ENCODE assay signal across 39 cellular contexts in the genomic region with DNA sequence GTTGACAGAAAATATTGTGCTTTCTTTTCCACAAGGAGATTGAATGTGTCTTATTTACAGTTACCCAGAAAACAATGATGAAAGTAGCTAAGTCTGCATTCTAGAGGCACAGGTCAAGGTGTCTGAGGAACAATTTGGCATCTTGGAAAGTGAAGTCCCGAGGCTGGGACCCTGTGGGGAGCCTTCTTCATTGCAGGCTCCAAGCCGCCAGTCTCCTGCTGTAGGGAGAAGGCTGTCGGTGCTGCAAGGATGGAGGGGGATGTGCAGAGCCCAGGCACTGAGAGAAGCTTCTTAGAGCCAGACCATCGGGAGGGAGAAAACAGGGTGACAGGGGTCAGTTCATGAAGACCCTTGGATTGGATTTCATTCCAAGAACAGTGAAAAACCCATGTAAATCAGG.
"Had no signal": no experiment of that assay in that cellular context is flagged by ENCODE, and none has a peak within 500 bp of the region (broad histone marks: within the 10 kb centered on the region; RNA-seq: fewer than 3 reads in every experiment).

No MANE protein-coding gene starts in this region.

- H3K27me3 Mint-ChIP-seq: activated naive CD4-positive, alpha-beta T cell treated with anti-CD3 and anti-CD28 coated beads, Interleukin-2, amount 50 U/mL, for 24 hours; activated naive CD8-positive, alpha-beta T cell; activated T-cell treated with anti-CD3 and anti-CD28 coated beads, Interleukin-2, amount 50 U/mL, for 24 hours had no signal

- DNase-seq: activated effector memory CD4-positive, alpha-beta T cell treated with anti-CD3 and anti-CD28 coated beads, Interleukin-2, amount 50 U/mL, for 16 hours; activated effector memory CD4-positive, alpha-beta T cell treated with Interleukin-2 at 50 U/mL for 16 hours; activated gamma-delta T cell; activated gamma-delta T cell treated with Interleukin-2 at 50 U/mL for 16 hours; activated naive CD4-positive, alpha-beta T cell; activated naive CD4-positive, alpha-beta T cell treated with anti-CD3 and anti-CD28 coated beads for 36 hours; activated naive CD4-positive, alpha-beta T cell treated with anti-CD3 and anti-CD28 coated beads, Interleukin-2, amount 10 ng/mL, durations not matched to agents 7 days and 5 days; activated naive CD4-positive, alpha-beta T cell treated with anti-CD3 and anti-CD28 coated beads, Interleukin-2, amount 50 U/mL, for 16 hours; activated naive CD4-positive, alpha-beta T cell treated with Interleukin-2 at 50 U/mL for 16 hours; activated naive CD8-positive, alpha-beta T cell treated with anti-CD3 and anti-CD28 coated beads for 36 hours; activated naive CD8-positive, alpha-beta T cell treated with anti-CD3 and anti-CD28 coated beads, Interleukin-2, amount 10 ng/mL, durations not matched to agents 7 days and 5 days; activated naive CD8-positive, alpha-beta T cell treated with anti-CD3 and anti-CD28 coated beads, Interleukin-2, amount 50 U/mL, for 24 hours; activated T-cell treated with anti-CD3 and anti-CD28 coated beads, Interleukin-2, amount 50 U/mL, for 1 hour; activated T-cell treated with anti-CD3 and anti-CD28 coated beads, Interleukin-2, amount 50 U/mL, for 24 hours; activated T-cell treated with anti-CD3 and anti-CD28 coated beads, Interleukin-2, amount 50 U/mL, for 4 hours; activated T-cell treated with anti-CD3 and anti-CD28 coated beads, Interleukin-2, amount 50 U/mL, for 48 hours; activated T-cell treated with anti-CD3 and anti-CD28 coated beads, Interleukin-2, amount 50 U/mL, for 72 hours; adrenal gland; amniotic stem cell; amygdala; anterior cingulate cortex; aorta; body of pancreas; brain microvascular endothelial cell; caudate nucleus; central memory CD4-positive, alpha-beta T cell; cerebellar nuclear complex had no signal

- H3K4me3 ChIP-seq: adrenal gland, ascending aorta, body of pancreas, breast epithelium, cardiac muscle cell had no signal

- H3K36me3 ChIP-seq: adrenal gland, ascending aorta, brain microvascular endothelial cell, breast epithelium, cardiac muscle cell had no signal

- H3K36me3 Mint-ChIP-seq: activated naive CD4-positive, alpha-beta T cell treated with anti-CD3 and anti-CD28 coated beads, Interleukin-2, amount 10 ng/mL, durations not matched to agents 7 days and 5 days; activated naive CD4-positive, alpha-beta T cell treated with anti-CD3 and anti-CD28 coated beads, Interleukin-2, amount 50 U/mL, for 24 hours; activated naive CD8-positive, alpha-beta T cell treated with anti-CD3 and anti-CD28 coated beads for 36 hours; activated naive CD8-positive, alpha-beta T cell treated with anti-CD3 and anti-CD28 coated beads, Interleukin-2, amount 10 ng/mL, durations not matched to agents 7 days and 5 days; brain had no signal

- H3K27ac Mint-ChIP-seq: activated naive CD4-positive, alpha-beta T cell treated with anti-CD3 and anti-CD28 coated beads for 36 hours; activated naive CD4-positive, alpha-beta T cell treated with anti-CD3 and anti-CD28 coated beads, Interleukin-2, amount 10 ng/mL, durations not matched to agents 7 days and 5 days; activated naive CD4-positive, alpha-beta T cell treated with anti-CD3 and anti-CD28 coated beads, Interleukin-2, amount 50 U/mL, for 24 hours; activated naive CD8-positive, alpha-beta T cell; activated naive CD8-positive, alpha-beta T cell treated with anti-CD3 and anti-CD28 coated beads for 36 hours; activated naive CD8-positive, alpha-beta T cell treated with anti-CD3 and anti-CD28 coated beads, Interleukin-2, amount 10 ng/mL, durations not matched to agents 7 days and 5 days; activated naive CD8-positive, alpha-beta T cell treated with anti-CD3 and anti-CD28 coated beads, Interleukin-2, amount 50 U/mL, for 24 hours; activated T-cell treated with anti-CD3 and anti-CD28 coated beads, Interleukin-2, amount 50 U/mL, for 24 hours; activated T-cell treated with anti-CD3 and anti-CD28 coated beads, Interleukin-2, amount 50 U/mL, for 72 hours; activated T-helper 1 cell treated with anti-CD3 and anti-CD28 coated beads, Interleukin-12 subunit alpha, Interleukin-12 subunit beta, Interleukin-2, Interleukin-4 antibody, amounts not matched to agents 30 ng/mL and 10 ng/mL and 1 ng/mL, durations not matched to agents 14 hours and 24 hours and 36 hours; activated T-helper 17 cell treated with anti-CD3 and anti-CD28 coated beads, Interleukin-2, amount 50 U/mL, for 72 hours; activated T-helper 2 cell treated with anti-CD3 and anti-CD28 coated beads, Interferon-gamma antibody, Interleukin-2, Interleukin-4, amounts not matched to agents 10 μg/mL and 5 μg/mL and 100 μg/mL, durations not matched to agents 14 hours and 24 hours and 36 hours; brain had no signal

- ATAC-seq: activated naive CD4-positive, alpha-beta T cell treated with anti-CD3 and anti-CD28 coated beads, Interleukin-2, amount 50 U/mL, for 72 hours; activated naive CD8-positive, alpha-beta T cell treated with anti-CD3 and anti-CD28 coated beads, Interleukin-2, amount 50 U/mL, for 24 hours; activated T-cell treated with anti-CD3 and anti-CD28 coated beads, Interleukin-2, amount 50 U/mL, for 4 hours; activated T-cell treated with anti-CD3 and anti-CD28 coated beads, Interleukin-2, amount 50 U/mL, for 72 hours; activated T-helper 17 cell treated with anti-CD3 and anti-CD28 coated beads, Interleukin-2, amount 50 U/mL, for 72 hours; body of pancreas had no signal

- H3K4me1 ChIP-seq: adrenal gland, ascending aorta, body of pancreas, breast epithelium had no signal

- FAIRE-seq: bronchial epithelial cell had no signal

- H3K9me3 ChIP-seq: adrenal gland, ascending aorta, body of pancreas, breast epithelium had no signal

- H3K9me3 Mint-ChIP-seq: activated naive CD4-positive, alpha-beta T cell treated with anti-CD3 and anti-CD28 coated beads, Interleukin-2, amount 10 ng/mL, durations not matched to agents 7 days and 5 days; activated naive CD4-positive, alpha-beta T cell treated with anti-CD3 and anti-CD28 coated beads, Interleukin-2, amount 50 U/mL, for 24 hours; activated naive CD8-positive, alpha-beta T cell treated with anti-CD3 and anti-CD28 coated beads for 36 hours; activated naive CD8-positive, alpha-beta T cell treated with anti-CD3 and anti-CD28 coated beads, Interleukin-2, amount 10 ng/mL, durations not matched to agents 7 days and 5 days; activated naive CD8-positive, alpha-beta T cell treated with anti-CD3 and anti-CD28 coated beads, Interleukin-2, amount 50 U/mL, for 24 hours; activated T-helper 1 cell treated with anti-CD3 and anti-CD28 coated beads, Interleukin-12 subunit alpha, Interleukin-12 subunit beta, Interleukin-2, Interleukin-4 antibody, amounts not matched to agents 30 ng/mL and 10 ng/mL and 1 ng/mL, durations not matched to agents 14 hours and 24 hours and 36 hours; activated T-helper 2 cell treated with anti-CD3 and anti-CD28 coated beads, Interferon-gamma antibody, Interleukin-2, Interleukin-4, amounts not matched to agents 10 μg/mL and 5 μg/mL and 100 μg/mL, durations not matched to agents 14 hours and 24 hours and 36 hours; central memory CD8-positive, alpha-beta T cell had no signal

- H3K4me3 Mint-ChIP-seq: activated naive CD4-positive, alpha-beta T cell treated with anti-CD3 and anti-CD28 coated beads for 36 hours; activated naive CD4-positive, alpha-beta T cell treated with anti-CD3 and anti-CD28 coated beads, Interleukin-2, amount 10 ng/mL, durations not matched to agents 7 days and 5 days; activated naive CD4-positive, alpha-beta T cell treated with anti-CD3 and anti-CD28 coated beads, Interleukin-2, amount 50 U/mL, for 24 hours; activated naive CD8-positive, alpha-beta T cell; activated naive CD8-positive, alpha-beta T cell treated with anti-CD3 and anti-CD28 coated beads for 36 hours; activated naive CD8-positive, alpha-beta T cell treated with anti-CD3 and anti-CD28 coated beads, Interleukin-2, amount 10 ng/mL, durations not matched to agents 7 days and 5 days; activated naive CD8-positive, alpha-beta T cell treated with anti-CD3 and anti-CD28 coated beads, Interleukin-2, amount 50 U/mL, for 24 hours; activated T-cell treated with anti-CD3 and anti-CD28 coated beads, Interleukin-2, amount 50 U/mL, for 24 hours; activated T-cell treated with anti-CD3 and anti-CD28 coated beads, Interleukin-2, amount 50 U/mL, for 4 hours; activated T-cell treated with anti-CD3 and anti-CD28 coated beads, Interleukin-2, amount 50 U/mL, for 72 hours; activated T-helper 1 cell treated with anti-CD3 and anti-CD28 coated beads, Interleukin-12 subunit alpha, Interleukin-12 subunit beta, Interleukin-2, Interleukin-4 antibody, amounts not matched to agents 30 ng/mL and 10 ng/mL and 1 ng/mL, durations not matched to agents 14 hours and 24 hours and 36 hours; activated T-helper 17 cell treated with anti-CD3 and anti-CD28 coated beads, Interleukin-2, amount 50 U/mL, for 72 hours; brain; central memory CD8-positive, alpha-beta T cell had no signal

- H3K27ac ChIP-seq: adrenal gland, ascending aorta, body of pancreas, brain microvascular endothelial cell, breast epithelium, cardiac muscle cell had no signal

- H3K27me3 ChIP-seq: adrenal gland, ascending aorta, body of pancreas, brain microvascular endothelial cell, breast epithelium, cardiac muscle cell had no signal

- H3K4me1 Mint-ChIP-seq: activated naive CD4-positive, alpha-beta T cell treated with anti-CD3 and anti-CD28 coated beads, Interleukin-2, amount 10 ng/mL, durations not matched to agents 7 days and 5 days; activated naive CD4-positive, alpha-beta T cell treated with anti-CD3 and anti-CD28 coated beads, Interleukin-2, amount 50 U/mL, for 24 hours; activated naive CD8-positive, alpha-beta T cell treated with anti-CD3 and anti-CD28 coated beads for 36 hours; activated naive CD8-positive, alpha-beta T cell treated with anti-CD3 and anti-CD28 coated beads, Interleukin-2, amount 10 ng/mL, durations not matched to agents 7 days and 5 days; activated naive CD8-positive, alpha-beta T cell treated with anti-CD3 and anti-CD28 coated beads, Interleukin-2, amount 50 U/mL, for 24 hours; activated T-helper 17 cell treated with anti-CD3 and anti-CD28 coated beads, Interleukin-2, amount 50 U/mL, for 72 hours; central memory CD8-positive, alpha-beta T cell had no signal
